In the genomic region with DNA sequence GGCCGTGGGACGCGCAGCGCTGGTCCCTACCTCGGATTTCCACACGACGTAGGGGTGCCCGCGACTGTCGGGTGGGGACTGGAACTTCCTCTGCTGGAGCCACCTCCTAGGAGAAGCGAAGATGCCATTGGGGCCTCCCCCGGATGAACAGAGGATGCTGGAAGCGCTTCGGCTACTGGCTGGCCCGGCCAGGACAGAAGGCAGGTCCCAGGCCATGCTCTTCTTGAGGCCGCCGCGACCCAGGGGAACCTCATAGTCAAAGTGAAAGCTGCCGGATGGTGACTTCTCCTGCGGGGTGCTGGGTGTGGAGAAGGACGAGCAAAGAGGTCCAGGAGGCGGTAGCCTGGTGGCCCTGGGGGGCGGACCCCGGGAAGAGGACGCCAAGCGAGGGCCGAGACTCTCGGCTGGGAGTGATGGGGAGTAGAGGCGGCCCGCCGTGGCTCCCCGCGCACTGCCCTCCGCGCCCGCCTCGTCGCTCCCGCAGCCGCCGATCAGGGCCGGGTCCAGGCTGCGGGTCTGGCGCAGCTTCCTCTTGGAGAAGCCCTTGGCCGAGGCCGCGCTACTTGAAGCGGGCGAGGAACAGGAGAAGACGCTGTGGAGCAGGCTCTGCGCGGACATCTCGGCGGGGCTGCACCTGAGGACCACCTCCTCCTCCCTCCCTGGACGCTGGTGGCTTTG, we compare ENCODE assay signal across 9 cellular contexts. TPM values are rescaled to one million over a fixed set of nuclear protein-coding genes. Genes with fewer than 3 reads are reported as not detected.
A peak's percentile ranks its signal among the peaks of the same experiment; 100 is the strongest.
DNase-seq lines count a peak whose midpoint lies in the region; ATAC-seq and TF ChIP-seq lines count a peak whose summit lies in the region.
"Had no signal": no experiment of that assay in that cellular context is flagged by ENCODE, and none has a peak within 500 bp of the region (broad histone marks: within the 10 kb centered on the region; RNA-seq: fewer than 3 reads in every experiment).

No MANE protein-coding gene starts in this region.

- H3K4me3 ChIP-seq in astrocyte of the spinal cord (ENCODE audit: low read depth, low read length) = peak overlapping the region; percentile 42
- peak overlapping the region; percentile 12 to 60 (median 30) for H3K4me3 ChIP-seq in spleen

- peaks cover 0 to 56% (median 21%) of the 10 kb centered on the region in 7 donors for H3K27me3 ChIP-seq in spleen (replicated peaks in 1 of 7)

- no peak for TF ChIP-seq POLR2A in spleen (IDR thresholded peaks at IDR 0.05)

- H3K36me3 ChIP-seq in spleen = no peaks in the 10 kb centered on the region

- no peaks in the 10 kb centered on the region for H3K9me3 ChIP-seq in spleen

- ATAC-seq in GM21447 (IDR thresholded peaks at IDR 0.05; ENCODE audit: unreplicated experiment) = peak; percentile 41
- no peak for ATAC-seq in GM21526 (IDR thresholded peaks at IDR 0.05; ENCODE audit: low FRiP score, unreplicated experiment)

- WGBS in spleen, 5 donors = 5 to 37% (median 17%) methylated on average over 6 to 55 of the region's 55 CpGs

- H3K27ac ChIP-seq in spleen = peak overlapping the region in 7 of 8 donors; percentile 20 to 65 (median 40)

- H3K4me1 ChIP-seq in spleen = peaks cover 0 to 20% (median 6%) of the 10 kb centered on the region in 6 donors

- in situ Hi-C loops in astrocyte of the spinal cord (cut with HindIII; ENCODE audit: low sequenced_read_pairs) = no loop called here

- DNase-seq in astrocyte of the spinal cord (ENCODE audit: low read depth, low spot score) (peak; percentile 20), iPS-NIHi7 (ENCODE audit: extremely low spot score) (peak; percentile 31), spleen (no peak), AG08395 (ENCODE audit: low spot score) (no peak), NCI-H774 (lab: John Stamatoyannopoulos, UW) (no peak), germinal center (ENCODE audit: low spot score) (no peak)
- DNase-seq: activated CD4-positive, alpha-beta T cell treated with anti-CD3 and anti-CD28 coated beads, Interleukin-2, amount 50 U/mL, for 48 hours had no signal

- intact Hi-C loops in spleen (cut with DNase I; ENCODE audit: low total_unique reads) = no loop called here

- TF ChIP-seq CTCF in astrocyte of the spinal cord (IDR thresholded peaks at IDR 0.05; ENCODE audit: low read depth, low read length) = no peak
- TF ChIP-seq CTCF in spleen (IDR thresholded peaks at IDR 0.05 in 8 of 11, conservative IDR thresholded peaks at IDR 0.05 in 3 of 11) = no peak

RNA-seq across cellular contexts. Expression of a gene that starts 1.4 kb away (rescaled TPM):
- total RNA-seq in spleen = 10 to 100 TPM; 10.8 to 20.8 (median 14.9) TPM
- polyA plus RNA-seq in spleen = 1 to 10 TPM; 2.0 to 3.3 (median 2.7) TPM

Comparison
In these comparisons a context has a peak if more than half of its experiments do, and no peak if none do; other contexts are left out.
1. DNase-seq: peak in astrocyte of the spinal cord (single experiment) and iPS-NIHi7 (single experiment); none in spleen (single experiment), AG08395 (single experiment), NCI-H774 (single experiment) and germinal center (single experiment).